ENCODE assay signal across 21 cellular contexts in genomic region chr2:113208995-113209868, GRCh38. TPM values are rescaled to one million over a fixed set of nuclear protein-coding genes. Genes with fewer than 3 reads are reported as not detected.
A peak's percentile ranks its signal among the peaks of the same experiment; 100 is the strongest.
DNase-seq lines count a peak whose midpoint lies in the region; ATAC-seq and TF ChIP-seq lines count a peak whose summit lies in the region.
"Had no signal": no experiment of that assay in that cellular context is flagged by ENCODE, and none has a peak within 500 bp of the region (broad histone marks: within the 10 kb centered on the region; RNA-seq: fewer than 3 reads in every experiment).

No MANE protein-coding gene starts in this region.

- H3K9me3 Mint-ChIP-seq in brain: peaks cover 0 to 5% (median 0%) of the 10 kb centered on the region in 5 experiments
- H3K9me3 Mint-ChIP-seq: activated naive CD4-positive, alpha-beta T cell treated with anti-CD3 and anti-CD28 coated beads, Interleukin-2, amount 50 U/mL, for 72 hours; GM23338; stimulated activated effector memory CD8-positive, alpha-beta T cell treated with anti-CD3 and anti-CD28 coated beads, Interleukin-12 subunit alpha, Interleukin-12 subunit beta, amount 100 ng/mL, for 72 hours had no signal

- ATAC-seq in HG03095 (IDR thresholded peaks at IDR 0.05; ENCODE audit: unreplicated experiment): no peak
- no peak for ATAC-seq in foreskin keratinocyte
- ATAC-seq: activated CD8-positive, alpha-beta T cell treated with anti-CD3 and anti-CD28 coated beads, Interleukin-2, amount 10 ng/mL, durations not matched to agents 7 days and 5 days; GM23338; Right ventricle myocardium inferior; stimulated activated effector memory CD8-positive, alpha-beta T cell treated with anti-CD3 and anti-CD28 coated beads, Interleukin-12 subunit alpha, Interleukin-12 subunit beta, amount 100 ng/mL, for 72 hours had no signal

- intact Hi-C loops in A673 (cut with micrococcal nuclease; ENCODE audit: unreplicated experiment): loop anchor here (10.0 kb wide), 1 partner anchor 76 kb away; no protein-coding TSS in a partner anchor

- peaks cover 55% of the 10 kb centered on the region for H3K4me1 Mint-ChIP-seq in brain

- H3K27ac Mint-ChIP-seq in brain: peak overlapping the region in 3 of 5 experiments; percentile 27 to 73 (median 68)
- H3K27ac Mint-ChIP-seq: activated CD8-positive, alpha-beta T cell treated with anti-CD3 and anti-CD28 coated beads, Interleukin-2, amount 10 ng/mL, durations not matched to agents 7 days and 5 days had no signal

- no peaks in the 10 kb centered on the region for H3K36me3 Mint-ChIP-seq in brain
- H3K36me3 Mint-ChIP-seq: activated naive CD4-positive, alpha-beta T cell treated with anti-CD3 and anti-CD28 coated beads, Interleukin-2, amount 50 U/mL, for 72 hours had no signal

- CTCF ChIA-PET in A673 (lab: Charles Lee): interaction anchor here (0.9 kb wide), 1 partner anchor 8 kb away, joined by 3 read pairs; no protein-coding TSS in a partner anchor

- peak; percentile 56 for DNase-seq in A673 (ENCODE audit: low spot score)
- DNase-seq in HCEC 1CT: peak; percentile 40
- peak; percentile 67 for DNase-seq in left kidney (ENCODE audit: low read depth, low spot score)
- no peak for DNase-seq in NCI-H146 treated with DMSO at 0.1 percent for 48 hours (lab: John Stamatoyannopoulos, UW; ENCODE audit: unreplicated experiment)
- DNase-seq in hippocampal formation (lab: John Stamatoyannopoulos, UW): no peak
- no peak for DNase-seq in foreskin keratinocyte
- DNase-seq: activated CD8-positive, alpha-beta T cell treated with anti-CD3 and anti-CD28 coated beads, Interleukin-2, amount 10 ng/mL, durations not matched to agents 7 days and 5 days; GDM1; NCI-H2029; NCI-H82; retina; stimulated activated CD4-positive, alpha-beta T cell treated with anti-CD3 and anti-CD28 coated beads, Interleukin-4, amount 100 ng/mL, for 24 hours; uterus had no signal

- H3K27me3 ChIP-seq in A673 (replicated peaks; ENCODE audit: insufficient read depth, low read depth, low read length, poor library complexity) (no peaks in the 10 kb centered on the region), foreskin keratinocyte (no peaks in the 10 kb centered on the region)
- H3K27me3 ChIP-seq: uterus had no signal

- H3K27ac ChIP-seq in A673 (ENCODE audit: low read depth, low read length, poor library complexity, severe bottlenecking) (no peak overlapping the region), foreskin keratinocyte (no peak overlapping the region)
- H3K27ac ChIP-seq: HL-60, uterus had no signal

- no peak overlapping the region for H3K4me3 ChIP-seq in A673 (ENCODE audit: low read depth, low read length, poor library complexity, severe bottlenecking)
- H3K4me3 ChIP-seq: coronary artery, GM23338, uterus had no signal

- H3K9me3 ChIP-seq in A673 (ENCODE audit: low read depth, low read length, poor library complexity, severe bottlenecking): no peaks in the 10 kb centered on the region
- H3K9me3 ChIP-seq: uterus had no signal

- POLR2A ChIA-PET in A673 (lab: Charles Lee; ENCODE audit: low non-redundant PET): no interaction called here

- peaks cover 8% of the 10 kb centered on the region for H3K27me3 Mint-ChIP-seq in brain

- no TSS peak for BruUV-seq in A673 (replicated peaks; lab: Mats Ljungman, UMichigan)

- no peak overlapping the region for H3K4me3 Mint-ChIP-seq in brain
- H3K4me3 Mint-ChIP-seq: activated CD8-positive, alpha-beta T cell treated with anti-CD3 and anti-CD28 coated beads, Interleukin-2, amount 10 ng/mL, durations not matched to agents 7 days and 5 days; GM23338; stimulated activated effector memory CD8-positive, alpha-beta T cell treated with anti-CD3 and anti-CD28 coated beads, Interleukin-12 subunit alpha, Interleukin-12 subunit beta, amount 100 ng/mL, for 72 hours had no signal

- H3K4me1 ChIP-seq in A673 (ENCODE audit: insufficient read depth, low read length, poor library complexity, severe bottlenecking) (peaks cover 34% of the 10 kb centered on the region), foreskin keratinocyte (peaks cover 20% of the 10 kb centered on the region)

- no peak for TF ChIP-seq CTCF in A673 (conservative IDR thresholded peaks at IDR 0.05; ENCODE audit: low read depth, low read length)
- no peak for TF ChIP-seq CTCF in brain (conservative IDR thresholded peaks at IDR 0.05)
- TF ChIP-seq CTCF in foreskin keratinocyte (conservative IDR thresholded peaks at IDR 0.05): no peak

- no peaks in the 10 kb centered on the region for H3K36me3 ChIP-seq in A673 (ENCODE audit: insufficient read depth, low read length, poor library complexity, severe bottlenecking)
- H3K36me3 ChIP-seq: uterus had no signal

RNA-seq across cellular contexts. Expression of gene PSD4, which starts 35.5 kb away (rescaled TPM):
- total RNA-seq in A673 (2021) (0.60 and 1.8 TPM in 2 replicates), foreskin keratinocyte (34.4 and 38.2 TPM in 2 replicates)
- polyA plus RNA-seq in brain (ENCODE audit: insufficient read depth, low read depth, low replicate concordance) (5.5 TPM), foreskin keratinocyte (22.8 and 24.8 TPM in 2 replicates)

Comparison
In these comparisons a context has a peak if more than half of its experiments do, and no peak if none do; other contexts are left out.
1. DNase-seq: peak in A673 (single experiment), HCEC 1CT (single experiment) and left kidney (single experiment); none in NCI-H146 treated with DMSO at 0.1 percent for 48 hours (single experiment), hippocampal formation (0 of 2) and foreskin keratinocyte (0 of 2).
2. RNA of gene PSD4, which starts 35.5 kb away (total RNA-seq): 34.4 to 38.2 TPM in foreskin keratinocyte; 0.60 to 1.8 TPM in A673; every median in the first group is over 10 times any median in the second.